Comparison of ENCODE assay signal across 1 cellular context in the genomic region with DNA sequence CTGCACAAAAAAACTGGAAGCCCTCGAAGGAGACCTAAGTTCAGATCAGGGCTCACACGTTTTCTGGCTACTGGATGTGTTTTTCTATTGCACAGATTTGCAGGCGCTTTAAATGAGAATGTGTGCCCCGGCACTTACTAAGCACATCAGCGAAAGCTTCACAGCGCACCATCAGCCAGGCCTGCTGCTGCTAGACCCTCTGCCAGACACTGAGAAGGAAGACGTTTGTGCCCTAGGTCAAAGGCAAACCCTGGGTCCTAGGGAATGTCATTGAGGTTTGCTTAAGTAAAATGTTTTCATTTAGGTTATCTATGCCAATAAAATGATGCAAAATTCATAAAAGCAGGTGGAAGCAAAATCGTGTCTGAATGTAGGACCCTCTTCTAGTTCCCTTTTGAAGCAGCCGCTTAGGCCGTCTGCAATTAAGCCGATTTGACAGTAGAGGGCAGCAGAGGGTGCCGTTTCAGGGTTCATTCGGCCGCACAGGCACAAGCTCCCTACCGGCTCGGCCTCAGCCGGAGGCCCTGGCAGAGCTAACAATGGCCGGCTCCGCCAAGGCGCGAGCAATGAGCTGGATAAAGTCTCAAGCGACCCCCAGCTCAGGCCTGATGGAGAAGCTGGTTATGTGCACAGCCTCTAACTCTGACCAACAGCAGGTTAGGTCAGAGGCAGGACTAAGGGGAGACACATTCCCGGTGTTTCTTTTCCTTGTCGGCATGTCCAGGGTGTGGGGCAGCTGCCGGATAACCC.
TF ChIP-seq lines count a peak whose summit lies in the region.

No MANE protein-coding gene starts in this region.

TF ChIP-seq in HepG2, 621 proteins besides CTCF, POLR2A, EP300 and RAD21 (continued from another document and continues in another):
- TF ChIP-seq, protein P1, sequence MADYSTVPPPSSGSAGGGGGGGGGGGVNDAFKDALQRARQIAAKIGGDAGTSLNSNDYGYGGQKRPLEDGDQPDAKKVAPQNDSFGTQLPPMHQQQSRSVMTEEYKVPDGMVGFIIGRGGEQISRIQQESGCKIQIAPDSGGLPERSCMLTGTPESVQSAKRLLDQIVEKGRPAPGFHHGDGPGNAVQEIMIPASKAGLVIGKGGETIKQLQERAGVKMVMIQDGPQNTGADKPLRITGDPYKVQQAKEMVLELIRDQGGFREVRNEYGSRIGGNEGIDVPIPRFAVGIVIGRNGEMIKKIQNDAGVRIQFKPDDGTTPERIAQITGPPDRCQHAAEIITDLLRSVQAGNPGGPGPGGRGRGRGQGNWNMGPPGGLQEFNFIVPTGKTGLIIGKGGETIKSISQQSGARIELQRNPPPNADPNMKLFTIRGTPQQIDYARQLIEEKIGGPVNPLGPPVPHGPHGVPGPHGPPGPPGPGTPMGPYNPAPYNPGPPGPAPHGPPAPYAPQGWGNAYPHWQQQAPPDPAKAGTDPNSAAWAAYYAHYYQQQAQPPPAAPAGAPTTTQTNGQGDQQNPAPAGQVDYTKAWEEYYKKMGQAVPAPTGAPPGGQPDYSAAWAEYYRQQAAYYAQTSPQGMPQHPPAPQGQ (CRISPR knock-in tag; IDR thresholded peaks at IDR 0.05; ENCODE audit: borderline replicate concordance), result no peak
- TF ChIP-seq FOXM1 (CRISPR knock-in tag; IDR thresholded peaks at IDR 0.05) (no peak), ISL2 (CRISPR knock-in tag; IDR thresholded peaks at IDR 0.05) (0 out of 2 replicates have a peak, but pooled peaks have one; percentile 59), AHR (CRISPR knock-in tag; IDR thresholded peaks at IDR 0.05) (no peak), NR2F6 (IDR thresholded peaks at IDR 0.05) (no peak), NR2F6 (CRISPR knock-in tag; IDR thresholded peaks at IDR 0.05) (no peak), CHD2 (IDR thresholded peaks at IDR 0.05; ENCODE audit: low read depth, low read length) (no peak), NFYB (CRISPR knock-in tag; IDR thresholded peaks at IDR 0.05) (no peak; the same call in 1 of the 2 replicates), ZNF746 (CRISPR knock-in tag; IDR thresholded peaks at IDR 0.05) (no peak), ZBTB42 (CRISPR knock-in tag; IDR thresholded peaks at IDR 0.05) (no peak), ZNF839 (CRISPR knock-in tag; IDR thresholded peaks at IDR 0.05; ENCODE audit: borderline replicate concordance) (no peak), ZFP37 (CRISPR knock-in tag; IDR thresholded peaks at IDR 0.05; ENCODE audit: borderline replicate concordance) (no peak), POLR2AphosphoS5 (IDR thresholded peaks at IDR 0.05; ENCODE audit: low read depth, low read length) (no peak), ZNF569 (CRISPR knock-in tag; IDR thresholded peaks at IDR 0.05; ENCODE audit: borderline replicate concordance) (no peak), ZSCAN29 (CRISPR knock-in tag; conservative IDR thresholded peaks at IDR 0.05) (no peak), MTA1 (CRISPR knock-in tag; IDR thresholded peaks at IDR 0.05; ENCODE audit: borderline replicate concordance) (0 out of 2 replicates have a peak, but pooled peaks have one; percentile 7), SMYD3 (CRISPR knock-in tag; IDR thresholded peaks at IDR 0.05) (no peak), ISX (CRISPR knock-in tag; conservative IDR thresholded peaks at IDR 0.05) (no peak), ZFP82 (CRISPR knock-in tag; IDR thresholded peaks at IDR 0.05; ENCODE audit: borderline replicate concordance) (no peak), ZNF629 (CRISPR knock-in tag; conservative IDR thresholded peaks at IDR 0.05) (no peak), PRPF4 (IDR thresholded peaks at IDR 0.05; ENCODE audit: low read depth, low read length, poor library complexity, severe bottlenecking) (no peak), ZNF816 (CRISPR knock-in tag; IDR thresholded peaks at IDR 0.05; ENCODE audit: borderline replicate concordance) (no peak), NKX3-1 (CRISPR knock-in tag; IDR thresholded peaks at IDR 0.05) (no peak), HNRNPLL (IDR thresholded peaks at IDR 0.05; ENCODE audit: low read depth, low read length, poor library complexity, severe bottlenecking) (peak; percentile 50), DNMT3B (CRISPR knock-in tag; conservative IDR thresholded peaks at IDR 0.05) (no peak), SIX1 (CRISPR knock-in tag; IDR thresholded peaks at IDR 0.05; ENCODE audit: borderline replicate concordance) (no peak), ZFP36L1 (CRISPR knock-in tag; IDR thresholded peaks at IDR 0.05) (0 out of 2 replicates have a peak, but pooled peaks have one; percentile 41), MIXL1 (CRISPR knock-in tag; IDR thresholded peaks at IDR 0.05) (peak; percentile 68; the same call in 1 of the 2 replicates), SP1 (IDR thresholded peaks at IDR 0.05) (no peak), SP1 (CRISPR knock-in tag; IDR thresholded peaks at IDR 0.05) (0 out of 2 replicates have a peak, but pooled peaks have one; percentile 22), SRSF1 (optimal IDR thresholded peaks at IDR 0.05; ENCODE audit: low read depth, low read length) (no peak)
- TF ChIP-seq, protein P2, sequence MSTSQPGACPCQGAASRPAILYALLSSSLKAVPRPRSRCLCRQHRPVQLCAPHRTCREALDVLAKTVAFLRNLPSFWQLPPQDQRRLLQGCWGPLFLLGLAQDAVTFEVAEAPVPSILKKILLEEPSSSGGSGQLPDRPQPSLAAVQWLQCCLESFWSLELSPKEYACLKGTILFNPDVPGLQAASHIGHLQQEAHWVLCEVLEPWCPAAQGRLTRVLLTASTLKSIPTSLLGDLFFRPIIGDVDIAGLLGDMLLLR (CRISPR knock-in tag; IDR thresholded peaks at IDR 0.05), result no peak
- TF ChIP-seq, protein P3, sequence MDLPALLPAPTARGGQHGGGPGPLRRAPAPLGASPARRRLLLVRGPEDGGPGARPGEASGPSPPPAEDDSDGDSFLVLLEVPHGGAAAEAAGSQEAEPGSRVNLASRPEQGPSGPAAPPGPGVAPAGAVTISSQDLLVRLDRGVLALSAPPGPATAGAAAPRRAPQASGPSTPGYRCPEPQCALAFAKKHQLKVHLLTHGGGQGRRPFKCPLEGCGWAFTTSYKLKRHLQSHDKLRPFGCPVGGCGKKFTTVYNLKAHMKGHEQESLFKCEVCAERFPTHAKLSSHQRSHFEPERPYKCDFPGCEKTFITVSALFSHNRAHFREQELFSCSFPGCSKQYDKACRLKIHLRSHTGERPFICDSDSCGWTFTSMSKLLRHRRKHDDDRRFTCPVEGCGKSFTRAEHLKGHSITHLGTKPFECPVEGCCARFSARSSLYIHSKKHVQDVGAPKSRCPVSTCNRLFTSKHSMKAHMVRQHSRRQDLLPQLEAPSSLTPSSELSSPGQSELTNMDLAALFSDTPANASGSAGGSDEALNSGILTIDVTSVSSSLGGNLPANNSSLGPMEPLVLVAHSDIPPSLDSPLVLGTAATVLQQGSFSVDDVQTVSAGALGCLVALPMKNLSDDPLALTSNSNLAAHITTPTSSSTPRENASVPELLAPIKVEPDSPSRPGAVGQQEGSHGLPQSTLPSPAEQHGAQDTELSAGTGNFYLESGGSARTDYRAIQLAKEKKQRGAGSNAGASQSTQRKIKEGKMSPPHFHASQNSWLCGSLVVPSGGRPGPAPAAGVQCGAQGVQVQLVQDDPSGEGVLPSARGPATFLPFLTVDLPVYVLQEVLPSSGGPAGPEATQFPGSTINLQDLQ (CRISPR knock-in tag; IDR thresholded peaks at IDR 0.05), result no peak
- TF ChIP-seq, protein P4, sequence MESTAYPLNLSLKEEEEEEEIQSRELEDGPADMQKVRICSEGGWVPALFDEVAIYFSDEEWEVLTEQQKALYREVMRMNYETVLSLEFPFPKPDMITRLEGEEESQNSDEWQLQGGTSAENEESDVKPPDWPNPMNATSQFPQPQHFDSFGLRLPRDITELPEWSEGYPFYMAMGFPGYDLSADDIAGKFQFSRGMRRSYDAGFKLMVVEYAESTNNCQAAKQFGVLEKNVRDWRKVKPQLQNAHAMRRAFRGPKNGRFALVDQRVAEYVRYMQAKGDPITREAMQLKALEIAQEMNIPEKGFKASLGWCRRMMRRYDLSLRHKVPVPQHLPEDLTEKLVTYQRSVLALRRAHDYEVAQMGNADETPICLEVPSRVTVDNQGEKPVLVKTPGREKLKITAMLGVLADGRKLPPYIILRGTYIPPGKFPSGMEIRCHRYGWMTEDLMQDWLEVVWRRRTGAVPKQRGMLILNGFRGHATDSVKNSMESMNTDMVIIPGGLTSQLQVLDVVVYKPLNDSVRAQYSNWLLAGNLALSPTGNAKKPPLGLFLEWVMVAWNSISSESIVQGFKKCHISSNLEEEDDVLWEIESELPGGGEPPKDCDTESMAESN (CRISPR knock-in tag; conservative IDR thresholded peaks at IDR 0.05), result peak; percentile 53
- TF ChIP-seq, protein P5, sequence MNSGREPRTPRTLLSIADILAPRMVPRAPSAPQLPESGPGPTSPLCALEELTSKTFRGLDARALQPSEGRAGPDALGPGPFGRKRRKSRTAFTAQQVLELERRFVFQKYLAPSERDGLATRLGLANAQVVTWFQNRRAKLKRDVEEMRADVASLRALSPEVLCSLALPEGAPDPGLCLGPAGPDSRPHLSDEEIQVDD (CRISPR knock-in tag; IDR thresholded peaks at IDR 0.05; ENCODE audit: borderline replicate concordance), result no peak
- TF ChIP-seq, protein P6, sequence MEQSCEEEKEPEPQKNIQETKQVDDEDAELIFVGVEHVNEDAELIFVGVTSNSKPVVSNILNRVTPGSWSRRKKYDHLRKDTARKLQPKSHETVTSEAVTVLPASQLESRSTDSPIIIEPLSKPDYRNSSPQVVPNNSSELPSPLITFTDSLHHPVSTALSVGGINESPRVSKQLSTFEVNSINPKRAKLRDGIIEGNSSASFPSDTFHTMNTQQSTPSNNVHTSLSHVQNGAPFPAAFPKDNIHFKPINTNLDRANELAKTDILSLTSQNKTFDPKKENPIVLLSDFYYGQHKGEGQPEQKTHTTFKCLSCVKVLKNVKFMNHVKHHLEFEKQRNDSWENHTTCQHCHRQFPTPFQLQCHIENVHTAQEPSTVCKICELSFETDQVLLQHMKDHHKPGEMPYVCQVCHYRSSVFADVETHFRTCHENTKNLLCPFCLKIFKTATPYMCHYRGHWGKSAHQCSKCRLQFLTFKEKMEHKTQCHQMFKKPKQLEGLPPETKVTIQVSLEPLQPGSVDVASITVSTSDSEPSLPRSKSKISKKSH (CRISPR knock-in tag; IDR thresholded peaks at IDR 0.05; ENCODE audit: borderline replicate concordance), result no peak
- TF ChIP-seq, protein P7, sequence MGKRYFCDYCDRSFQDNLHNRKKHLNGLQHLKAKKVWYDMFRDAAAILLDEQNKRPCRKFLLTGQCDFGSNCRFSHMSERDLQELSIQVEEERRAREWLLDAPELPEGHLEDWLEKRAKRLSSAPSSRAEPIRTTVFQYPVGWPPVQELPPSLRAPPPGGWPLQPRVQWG (CRISPR knock-in tag; IDR thresholded peaks at IDR 0.05; ENCODE audit: borderline replicate concordance, low read depth), result no peak
- TF ChIP-seq, protein P8, sequence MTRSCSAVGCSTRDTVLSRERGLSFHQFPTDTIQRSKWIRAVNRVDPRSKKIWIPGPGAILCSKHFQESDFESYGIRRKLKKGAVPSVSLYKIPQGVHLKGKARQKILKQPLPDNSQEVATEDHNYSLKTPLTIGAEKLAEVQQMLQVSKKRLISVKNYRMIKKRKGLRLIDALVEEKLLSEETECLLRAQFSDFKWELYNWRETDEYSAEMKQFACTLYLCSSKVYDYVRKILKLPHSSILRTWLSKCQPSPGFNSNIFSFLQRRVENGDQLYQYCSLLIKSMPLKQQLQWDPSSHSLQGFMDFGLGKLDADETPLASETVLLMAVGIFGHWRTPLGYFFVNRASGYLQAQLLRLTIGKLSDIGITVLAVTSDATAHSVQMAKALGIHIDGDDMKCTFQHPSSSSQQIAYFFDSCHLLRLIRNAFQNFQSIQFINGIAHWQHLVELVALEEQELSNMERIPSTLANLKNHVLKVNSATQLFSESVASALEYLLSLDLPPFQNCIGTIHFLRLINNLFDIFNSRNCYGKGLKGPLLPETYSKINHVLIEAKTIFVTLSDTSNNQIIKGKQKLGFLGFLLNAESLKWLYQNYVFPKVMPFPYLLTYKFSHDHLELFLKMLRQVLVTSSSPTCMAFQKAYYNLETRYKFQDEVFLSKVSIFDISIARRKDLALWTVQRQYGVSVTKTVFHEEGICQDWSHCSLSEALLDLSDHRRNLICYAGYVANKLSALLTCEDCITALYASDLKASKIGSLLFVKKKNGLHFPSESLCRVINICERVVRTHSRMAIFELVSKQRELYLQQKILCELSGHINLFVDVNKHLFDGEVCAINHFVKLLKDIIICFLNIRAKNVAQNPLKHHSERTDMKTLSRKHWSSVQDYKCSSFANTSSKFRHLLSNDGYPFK (CRISPR knock-in tag; IDR thresholded peaks at IDR 0.05; ENCODE audit: borderline replicate concordance), result 0 out of 2 replicates have a peak, but pooled peaks have one; percentile 45
- TF ChIP-seq, protein P9, sequence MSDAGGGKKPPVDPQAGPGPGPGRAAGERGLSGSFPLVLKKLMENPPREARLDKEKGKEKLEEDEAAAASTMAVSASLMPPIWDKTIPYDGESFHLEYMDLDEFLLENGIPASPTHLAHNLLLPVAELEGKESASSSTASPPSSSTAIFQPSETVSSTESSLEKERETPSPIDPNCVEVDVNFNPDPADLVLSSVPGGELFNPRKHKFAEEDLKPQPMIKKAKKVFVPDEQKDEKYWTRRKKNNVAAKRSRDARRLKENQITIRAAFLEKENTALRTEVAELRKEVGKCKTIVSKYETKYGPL (CRISPR knock-in tag; IDR thresholded peaks at IDR 0.05), result no peak
- TF ChIP-seq, protein P10, sequence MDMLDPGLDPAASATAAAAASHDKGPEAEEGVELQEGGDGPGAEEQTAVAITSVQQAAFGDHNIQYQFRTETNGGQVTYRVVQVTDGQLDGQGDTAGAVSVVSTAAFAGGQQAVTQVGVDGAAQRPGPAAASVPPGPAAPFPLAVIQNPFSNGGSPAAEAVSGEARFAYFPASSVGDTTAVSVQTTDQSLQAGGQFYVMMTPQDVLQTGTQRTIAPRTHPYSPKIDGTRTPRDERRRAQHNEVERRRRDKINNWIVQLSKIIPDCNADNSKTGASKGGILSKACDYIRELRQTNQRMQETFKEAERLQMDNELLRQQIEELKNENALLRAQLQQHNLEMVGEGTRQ (IDR thresholded peaks at IDR 0.05; ENCODE audit: low read depth, low read length), result no peak
- TF ChIP-seq, protein P10 (CRISPR knock-in tag; IDR thresholded peaks at IDR 0.05; ENCODE audit: borderline replicate concordance), result no peak
- TF ChIP-seq, protein P11, sequence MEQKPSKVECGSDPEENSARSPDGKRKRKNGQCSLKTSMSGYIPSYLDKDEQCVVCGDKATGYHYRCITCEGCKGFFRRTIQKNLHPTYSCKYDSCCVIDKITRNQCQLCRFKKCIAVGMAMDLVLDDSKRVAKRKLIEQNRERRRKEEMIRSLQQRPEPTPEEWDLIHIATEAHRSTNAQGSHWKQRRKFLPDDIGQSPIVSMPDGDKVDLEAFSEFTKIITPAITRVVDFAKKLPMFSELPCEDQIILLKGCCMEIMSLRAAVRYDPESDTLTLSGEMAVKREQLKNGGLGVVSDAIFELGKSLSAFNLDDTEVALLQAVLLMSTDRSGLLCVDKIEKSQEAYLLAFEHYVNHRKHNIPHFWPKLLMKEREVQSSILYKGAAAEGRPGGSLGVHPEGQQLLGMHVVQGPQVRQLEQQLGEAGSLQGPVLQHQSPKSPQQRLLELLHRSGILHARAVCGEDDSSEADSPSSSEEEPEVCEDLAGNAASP (CRISPR knock-in tag; IDR thresholded peaks at IDR 0.05; ENCODE audit: borderline replicate concordance), result 0 out of 2 replicates have a peak, but pooled peaks have one; percentile 14
